In genomic region chr2:58871469-58872142, GRCh38 we compare ENCODE assay signal across 12 cellular contexts.
DNase-seq lines count a peak whose midpoint lies in the region; ATAC-seq and TF ChIP-seq lines count a peak whose summit lies in the region.
"Had no signal": no experiment of that assay in that cellular context is flagged by ENCODE, and none has a peak within 500 bp of the region (broad histone marks: within the 10 kb centered on the region; RNA-seq: fewer than 3 reads in every experiment).

No MANE protein-coding gene starts in this region.

- DNase-seq in ELF-1 (ENCODE audit: low read depth, low spot score) = peak; percentile 32
- DNase-seq in foreskin keratinocyte = no peak
- no peak for DNase-seq in NCI-H2107 (lab: John Stamatoyannopoulos, UW)
- no peak for DNase-seq in NK-92 treated with Interleukin-12 subunit alpha and Interleukin-12 subunit beta, amount 100 ng/mL, for 24 hours (lab: John Stamatoyannopoulos, UW)
- no peak for DNase-seq in hepatic stellate cell (ENCODE audit: low spot score)
- DNase-seq: activated CD4-positive, alpha-beta memory T cell treated with anti-CD3 and anti-CD28 coated beads for 36 hours; activated naive CD8-positive, alpha-beta T cell treated with anti-CD3 and anti-CD28 coated beads, Interleukin-2, amount 10 ng/mL, durations not matched to agents 7 days and 5 days; DMS79; NCI-H1436 treated with DMSO at 0.1 percent for 48 hours had no signal

- peak; percentile 45 for ATAC-seq in GM19328 (IDR thresholded peaks at IDR 0.05; ENCODE audit: unreplicated experiment)
- no peak for ATAC-seq in foreskin keratinocyte
- ATAC-seq in GM18520 (IDR thresholded peaks at IDR 0.05; ENCODE audit: unreplicated experiment) = no peak

- no peaks in the 10 kb centered on the region for H3K4me1 ChIP-seq in foreskin keratinocyte

- TF ChIP-seq CTCF in LNCAP (IDR thresholded peaks at IDR 0.05) (0 out of 2 replicates have a peak, but pooled peaks have one; percentile 27), foreskin keratinocyte (conservative IDR thresholded peaks at IDR 0.05) (peak; percentile 35)

- no peaks in the 10 kb centered on the region for H3K27me3 ChIP-seq in foreskin keratinocyte

- no peak overlapping the region for H3K27ac ChIP-seq in foreskin keratinocyte
